ENCODE assay signal across 1 cellular context in genomic region chr2:173649527-173650219, GRCh38.
TF ChIP-seq lines count a peak whose summit lies in the region.

No MANE protein-coding gene starts in this region.

TF ChIP-seq in K562, 482 proteins besides CTCF, POLR2A, EP300 and RAD21 (continued from another document):
- TF ChIP-seq ZHX1 (conservative IDR thresholded peaks at IDR 0.05; ENCODE audit: low read length), result no peak
- no peak for TF ChIP-seq POLR2AphosphoS5 (IDR thresholded peaks at IDR 0.05; ENCODE audit: control insufficient read depth, insufficient read depth, low read depth, low read length)
- TF ChIP-seq ZNF436 (CRISPR knock-in tag; IDR thresholded peaks at IDR 0.05), result no peak
- no peak for TF ChIP-seq CBX1 (IDR thresholded peaks at IDR 0.05; ENCODE audit: low read depth)
- 0 out of 2 replicates have a peak, but pooled peaks have one; percentile 15 for TF ChIP-seq TCF3 (CRISPR knock-in tag; IDR thresholded peaks at IDR 0.05)
- TF ChIP-seq THRAP3 (IDR thresholded peaks at IDR 0.05; ENCODE audit: borderline replicate concordance), result no peak
- no peak for TF ChIP-seq HDAC6 (IDR thresholded peaks at IDR 0.05; ENCODE audit: low read depth, low read length)
- TF ChIP-seq ZBTB11 (CRISPR knock-in tag; IDR thresholded peaks at IDR 0.05), result no peak
- peak in 1 of 2 experiments; percentile 70; a peak in 2 of 4 replicates for TF ChIP-seq RCOR1 (IDR thresholded peaks at IDR 0.05; ENCODE audit: borderline replicate concordance in 1 of 2, low read depth in 2 of 2, low read length in 2 of 2)
- TF ChIP-seq CXXC5 (CRISPR knock-in tag; IDR thresholded peaks at IDR 0.05), result no peak
- no peak for TF ChIP-seq GABPB1 (CRISPR knock-in tag; IDR thresholded peaks at IDR 0.05)
TF ChIP-seq in K562: peak in this region for 4.
